ENCODE assay signal across 1 cellular context in genomic region chr4:142358656-142359055, GRCh38.
TF ChIP-seq lines count a peak whose summit lies in the region.

No MANE protein-coding gene starts in this region.

TF ChIP-seq in GM12878, 131 proteins besides CTCF, POLR2A, EP300 and RAD21 (continued from another document):
- TF ChIP-seq ZBTB33 (IDR thresholded peaks at IDR 0.05) = no peak
